ENCODE assay signal across 20 cellular contexts in the genomic region with DNA sequence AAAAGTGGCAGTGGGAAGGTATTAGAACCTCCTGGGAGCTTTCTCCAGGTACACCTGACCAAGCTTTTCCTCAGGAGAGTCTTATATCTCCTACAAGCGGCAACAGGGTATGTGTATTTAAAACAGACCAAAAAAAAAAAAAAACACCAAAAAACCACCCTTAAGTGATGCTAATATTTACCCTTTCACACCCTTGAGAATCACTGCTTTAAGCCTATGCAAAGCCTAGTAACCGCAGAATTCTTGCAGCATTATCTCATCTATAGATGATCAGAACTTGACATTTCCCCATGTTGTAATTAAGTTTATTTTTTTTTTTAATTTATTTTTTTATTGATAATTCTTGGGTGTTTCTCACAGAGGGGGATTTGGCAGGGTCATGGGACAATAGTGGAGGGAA. TPM values are rescaled to one million over a fixed set of nuclear protein-coding genes. Genes with fewer than 3 reads are reported as not detected.
A peak's percentile ranks its signal among the peaks of the same experiment; 100 is the strongest.
DNase-seq lines count a peak whose midpoint lies in the region; ATAC-seq, FAIRE-seq and TF ChIP-seq lines count a peak whose summit lies in the region.
"Had no signal": no experiment of that assay in that cellular context is flagged by ENCODE, and none has a peak within 500 bp of the region (broad histone marks: within the 10 kb centered on the region; RNA-seq: fewer than 3 reads in every experiment).

No MANE protein-coding gene starts in this region.

- no peaks in the 10 kb centered on the region for H3K9me3 ChIP-seq in lower lobe of right lung
- H3K9me3 ChIP-seq: A549, Caco-2 had no signal

- H3K4me3 ChIP-seq in bronchial epithelial cell (ENCODE audit: low read depth, low read length) (no peak overlapping the region), lower lobe of right lung (no peak overlapping the region)
- H3K4me3 ChIP-seq: A549, GM23248 had no signal

- FAIRE-seq in bronchial epithelial cell (lab: Jason Lieb, UNC), result no peak
- FAIRE-seq: D721Med, G401.6, GM12892, GM18507, H54 had no signal

- peaks cover 8% of the 10 kb centered on the region for H3K4me1 ChIP-seq in lower lobe of right lung
- H3K4me1 ChIP-seq: A549, Caco-2 had no signal

- no peaks in the 10 kb centered on the region for H3K27me3 ChIP-seq in bronchial epithelial cell (ENCODE audit: control insufficient read depth, insufficient read depth, low read length)
- no peaks in the 10 kb centered on the region for H3K27me3 ChIP-seq in lower lobe of right lung (ENCODE audit: low read depth)

- H3K27ac Mint-ChIP-seq in stimulated activated effector memory CD8-positive, alpha-beta T cell treated with anti-CD3 and anti-CD28 coated beads, Interleukin-12 subunit alpha, Interleukin-12 subunit beta, amount 100 ng/mL, for 72 hours, result no peak overlapping the region
- H3K27ac Mint-ChIP-seq: CD4-positive, alpha-beta T cell had no signal

- TF ChIP-seq CTCF in bronchial epithelial cell (IDR thresholded peaks at IDR 0.05; ENCODE audit: insufficient read depth, low read length, severe bottlenecking) (no peak), lower lobe of right lung (IDR thresholded peaks at IDR 0.05) (no peak)

- H3K36me3 Mint-ChIP-seq in stimulated activated effector memory CD8-positive, alpha-beta T cell treated with anti-CD3 and anti-CD28 coated beads, Interleukin-12 subunit alpha, Interleukin-12 subunit beta, amount 100 ng/mL, for 72 hours, result no peaks in the 10 kb centered on the region

- DNase-seq in DMS53 (lab: John Stamatoyannopoulos, UW), result peak; percentile 47
- DNase-seq in DMS53 treated with DMSO at 0.1 percent for 48 hours (lab: John Stamatoyannopoulos, UW; ENCODE audit: unreplicated experiment), result no peak
- peak; percentile 83 for DNase-seq in bronchial epithelial cell (ENCODE audit: low read depth)
- no peak for DNase-seq in lower lobe of right lung
- no peak for DNase-seq in effector CD8-positive, alpha-beta T cell (lab: John Stamatoyannopoulos, UW)
- DNase-seq in NCI-H2227 treated with DMSO at 0.1 percent for 48 hours (lab: John Stamatoyannopoulos, UW), result no peak
- no peak for DNase-seq in stimulated activated effector memory CD8-positive, alpha-beta T cell treated with anti-CD3 and anti-CD28 coated beads, Interleukin-12 subunit alpha, Interleukin-12 subunit beta, amount 100 ng/mL, for 72 hours (ENCODE audit: low spot score in 2 of 2)
- DNase-seq: AML-193; Caco-2; CD4-positive, alpha-beta T cell; GM23248; HCEC 1CT had no signal

- H3K9me3 Mint-ChIP-seq in stimulated activated effector memory CD8-positive, alpha-beta T cell treated with anti-CD3 and anti-CD28 coated beads, Interleukin-12 subunit alpha, Interleukin-12 subunit beta, amount 100 ng/mL, for 72 hours, result no peaks in the 10 kb centered on the region
- H3K9me3 Mint-ChIP-seq: CD4-positive, alpha-beta T cell had no signal

- H3K27ac ChIP-seq in lower lobe of right lung, result no peak overlapping the region
- H3K27ac ChIP-seq: 22Rv1, A549, C4-2B, GM23248 had no signal

- no peak overlapping the region for H3K4me3 Mint-ChIP-seq in stimulated activated effector memory CD8-positive, alpha-beta T cell treated with anti-CD3 and anti-CD28 coated beads, Interleukin-12 subunit alpha, Interleukin-12 subunit beta, amount 100 ng/mL, for 72 hours
- H3K4me3 Mint-ChIP-seq: CD4-positive, alpha-beta T cell had no signal

- peaks cover 8% of the 10 kb centered on the region for H3K4me1 Mint-ChIP-seq in stimulated activated effector memory CD8-positive, alpha-beta T cell treated with anti-CD3 and anti-CD28 coated beads, Interleukin-12 subunit alpha, Interleukin-12 subunit beta, amount 100 ng/mL, for 72 hours

- intact Hi-C loops in lower lobe of right lung (cut with DNase I), result no loop called here

- H3K36me3 ChIP-seq in bronchial epithelial cell (ENCODE audit: control insufficient read depth, insufficient read depth, low read length), result no peaks in the 10 kb centered on the region
- H3K36me3 ChIP-seq in lower lobe of right lung, result no peaks in the 10 kb centered on the region

- ATAC-seq in lower lobe of right lung, result peak; percentile 37 to 55
- ATAC-seq in stimulated activated effector memory CD8-positive, alpha-beta T cell treated with anti-CD3 and anti-CD28 coated beads, Interleukin-12 subunit alpha, Interleukin-12 subunit beta, amount 100 ng/mL, for 72 hours, result no peak
- ATAC-seq: A549 had no signal

RNA-seq across cellular contexts. Expression of a gene that starts 19.3 kb away (rescaled TPM):
- total RNA-seq in bronchial epithelial cell (9.0 and 12.0 TPM in 2 replicates), lower lobe of right lung (27.3 TPM)

Comparison
In these comparisons a context has a peak if more than half of its experiments do, and no peak if none do; other contexts are left out.
1. DNase-seq: peak in DMS53 (single experiment) and bronchial epithelial cell (single experiment); none in DMS53 treated with DMSO at 0.1 percent for 48 hours (single experiment), lower lobe of right lung (single experiment), effector CD8-positive, alpha-beta T cell (single experiment), NCI-H2227 treated with DMSO at 0.1 percent for 48 hours (single experiment) and stimulated activated effector memory CD8-positive, alpha-beta T cell treated with anti-CD3 and anti-CD28 coated beads, Interleukin-12 subunit alpha, Interleukin-12 subunit beta, amount 100 ng/mL, for 72 hours (0 of 2).